ENCODE assay signal across 16 cellular contexts in the genomic region with DNA sequence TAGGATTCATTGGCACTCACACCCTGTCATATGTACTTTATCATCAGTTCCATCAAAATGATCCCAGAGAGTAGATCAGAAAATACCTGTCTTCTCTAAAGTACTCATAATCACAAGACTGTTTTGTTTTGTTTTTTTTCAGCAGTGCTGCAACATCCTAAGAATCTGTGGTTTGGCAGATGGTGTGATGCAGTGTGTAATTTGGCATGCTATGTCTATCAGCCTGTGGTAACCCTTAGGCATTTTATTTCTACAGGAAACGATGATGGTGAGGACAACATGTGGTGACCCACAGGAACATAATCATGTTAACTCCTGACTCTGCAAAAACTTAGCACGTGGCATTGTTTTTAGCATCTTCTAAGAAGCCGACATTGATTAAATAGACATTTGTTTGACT.
DNase-seq lines count a peak whose midpoint lies in the region; ATAC-seq and TF ChIP-seq lines count a peak whose summit lies in the region.
"Had no signal": no experiment of that assay in that cellular context is flagged by ENCODE, and none has a peak within 500 bp of the region (broad histone marks: within the 10 kb centered on the region; RNA-seq: fewer than 3 reads in every experiment).

No MANE protein-coding gene starts in this region.

- H3K4me3 ChIP-seq in fibroblast of pulmonary artery (replicated peaks; ENCODE audit: low read depth, low read length), result no peak overlapping the region
- H3K4me3 ChIP-seq: lower lobe of right lung, ovary had no signal

- DNase-seq in A172 (ENCODE audit: low spot score) (peak; percentile 87), HFFc6 (peak; percentile 79), fibroblast of pulmonary artery (ENCODE audit: low read depth) (peak; percentile 96), NCI-H2029 treated with DMSO at 0.1 percent for 48 hours (lab: John Stamatoyannopoulos, UW) (no peak), NCI-H1436 treated with DMSO at 0.1 percent for 48 hours (lab: John Stamatoyannopoulos, UW) (no peak), hepatic stellate cell (ENCODE audit: low spot score) (no peak), SW480 (ENCODE audit: low spot score) (no peak)
- DNase-seq: head of caudate nucleus; lower lobe of right lung; NCI-H2081; ovary; SHP77; stimulated activated CD4-positive, alpha-beta T cell treated with anti-CD3 and anti-CD28 coated beads, Interleukin-4, amount 100 ng/mL, for 1 hour; stimulated activated naive CD8-positive, alpha-beta T cell treated with anti-CD3 and anti-CD28 coated beads, Interleukin-15, amount 100 ng/mL, for 72 hours had no signal

- H3K27me3 Mint-ChIP-seq in HFFc6 (ENCODE audit: insufficient read depth), result peaks cover 10% of the 10 kb centered on the region
- H3K27me3 Mint-ChIP-seq: stimulated activated naive CD8-positive, alpha-beta T cell treated with anti-CD3 and anti-CD28 coated beads, Interleukin-15, amount 100 ng/mL, for 72 hours had no signal

- H3K36me3 Mint-ChIP-seq in HFFc6 (ENCODE audit: low read depth), result peaks cover 1% of the 10 kb centered on the region; the same call in 1 of the 2 replicates

- H3K4me1 Mint-ChIP-seq in HFFc6 (ENCODE audit: low read depth), result peaks cover 12% of the 10 kb centered on the region
- H3K4me1 Mint-ChIP-seq: stimulated activated naive CD8-positive, alpha-beta T cell treated with anti-CD3 and anti-CD28 coated beads, Interleukin-15, amount 100 ng/mL, for 72 hours had no signal

- H3K27ac Mint-ChIP-seq in HFFc6, result peak overlapping the region; percentile 40; the same call in 1 of the 2 replicates
- H3K27ac Mint-ChIP-seq: activated T-helper 1 cell treated with anti-CD3 and anti-CD28 coated beads, Interleukin-12 subunit alpha, Interleukin-12 subunit beta, Interleukin-2, Interleukin-4 antibody, amounts not matched to agents 30 ng/mL and 10 ng/mL and 1 ng/mL, durations not matched to agents 14 hours and 24 hours and 36 hours; stimulated activated naive CD8-positive, alpha-beta T cell treated with anti-CD3 and anti-CD28 coated beads, Interleukin-15, amount 100 ng/mL, for 72 hours had no signal

- peaks cover 2% of the 10 kb centered on the region for H3K9me3 Mint-ChIP-seq in HFFc6

- H3K4me3 Mint-ChIP-seq in HFFc6, result no peak overlapping the region
- H3K4me3 Mint-ChIP-seq: activated T-helper 1 cell treated with anti-CD3 and anti-CD28 coated beads, Interleukin-12 subunit alpha, Interleukin-12 subunit beta, Interleukin-2, Interleukin-4 antibody, amounts not matched to agents 30 ng/mL and 10 ng/mL and 1 ng/mL, durations not matched to agents 14 hours and 24 hours and 36 hours; stimulated activated naive CD8-positive, alpha-beta T cell treated with anti-CD3 and anti-CD28 coated beads, Interleukin-15, amount 100 ng/mL, for 72 hours had no signal

- TF ChIP-seq CTCF in HFFc6 (IDR thresholded peaks at IDR 0.05) (no peak), fibroblast of pulmonary artery (IDR thresholded peaks at IDR 0.05; ENCODE audit: low read length, missing control alignments) (no peak)

- ATAC-seq in SK-N-SH treated with all-trans-retinoic acid at 6 μM for 48 hours, result no peak
- ATAC-seq: lower lobe of right lung; stimulated activated naive CD8-positive, alpha-beta T cell treated with anti-CD3 and anti-CD28 coated beads, Interleukin-15, amount 100 ng/mL, for 72 hours had no signal

TF ChIP-seq in SK-N-SH treated with all-trans-retinoic acid at 6 μM for 48 hours, 23 proteins besides CTCF, POLR2A, EP300 and RAD21:
- 0 out of 2 replicates have a peak, but pooled peaks have one; percentile 6 for TF ChIP-seq ISL1 (CRISPR knock-in tag; IDR thresholded peaks at IDR 0.05)
- TF ChIP-seq OSR1 (CRISPR knock-in tag; IDR thresholded peaks at IDR 0.05), result no peak

Comparison
In these comparisons a context has a peak if more than half of its experiments do, and no peak if none do; other contexts are left out.
1. DNase-seq: peak in A172 (single experiment), HFFc6 (single experiment) and fibroblast of pulmonary artery (single experiment); none in NCI-H2029 treated with DMSO at 0.1 percent for 48 hours (single experiment), NCI-H1436 treated with DMSO at 0.1 percent for 48 hours (single experiment), hepatic stellate cell (single experiment) and SW480 (single experiment).